In genomic region chr5:52799983-52800393, GRCh38 we compare ENCODE assay signal across 1 cellular context.
TF ChIP-seq lines count a peak whose summit lies in the region.

No MANE protein-coding gene starts in this region.

TF ChIP-seq in K562, 482 proteins besides CTCF, POLR2A, EP300 and RAD21 (continued from another document):
- TF ChIP-seq E2F8 (IDR thresholded peaks at IDR 0.05; ENCODE audit: low read depth, partially characterized antibody) (peak; percentile 64), CCNT2 (IDR thresholded peaks at IDR 0.05; ENCODE audit: borderline replicate concordance, extremely low read depth, insufficient read length, low read depth, low read length) (peak; percentile 56), ZNF436 (CRISPR knock-in tag; IDR thresholded peaks at IDR 0.05) (no peak), HCFC1 (IDR thresholded peaks at IDR 0.05; ENCODE audit: low read depth, low read length) (peak; percentile 21; the same call in 1 of the 2 replicates), NKRF (IDR thresholded peaks at IDR 0.05; ENCODE audit: borderline replicate concordance) (peak; percentile 79; the same call in 1 of the 2 replicates), HEY1 (CRISPR knock-in tag; IDR thresholded peaks at IDR 0.05; ENCODE audit: borderline replicate concordance) (no peak), POLR2G (IDR thresholded peaks at IDR 0.05; ENCODE audit: low read depth, low read length) (peak; percentile 82), CEBPG (CRISPR knock-in tag; IDR thresholded peaks at IDR 0.05) (peak; percentile 86), CEBPG (tag; conservative IDR thresholded peaks at IDR 0.05 in 1 of 2, IDR thresholded peaks at IDR 0.05 in 1 of 2) (peak in 1 of 2 experiments; percentile 53; a peak in 2 of 4 replicates), EP400 (IDR thresholded peaks at IDR 0.05) (peak; percentile 77; the same call in 1 of the 2 replicates), ZC3H11A (IDR thresholded peaks at IDR 0.05; ENCODE audit: low read depth, low read length) (no peak), ATF1 (CRISPR knock-in tag; IDR thresholded peaks at IDR 0.05) (no peak), ATF1 (tag; IDR thresholded peaks at IDR 0.05) (peak; percentile 74)
- TF ChIP-seq, protein P1, sequence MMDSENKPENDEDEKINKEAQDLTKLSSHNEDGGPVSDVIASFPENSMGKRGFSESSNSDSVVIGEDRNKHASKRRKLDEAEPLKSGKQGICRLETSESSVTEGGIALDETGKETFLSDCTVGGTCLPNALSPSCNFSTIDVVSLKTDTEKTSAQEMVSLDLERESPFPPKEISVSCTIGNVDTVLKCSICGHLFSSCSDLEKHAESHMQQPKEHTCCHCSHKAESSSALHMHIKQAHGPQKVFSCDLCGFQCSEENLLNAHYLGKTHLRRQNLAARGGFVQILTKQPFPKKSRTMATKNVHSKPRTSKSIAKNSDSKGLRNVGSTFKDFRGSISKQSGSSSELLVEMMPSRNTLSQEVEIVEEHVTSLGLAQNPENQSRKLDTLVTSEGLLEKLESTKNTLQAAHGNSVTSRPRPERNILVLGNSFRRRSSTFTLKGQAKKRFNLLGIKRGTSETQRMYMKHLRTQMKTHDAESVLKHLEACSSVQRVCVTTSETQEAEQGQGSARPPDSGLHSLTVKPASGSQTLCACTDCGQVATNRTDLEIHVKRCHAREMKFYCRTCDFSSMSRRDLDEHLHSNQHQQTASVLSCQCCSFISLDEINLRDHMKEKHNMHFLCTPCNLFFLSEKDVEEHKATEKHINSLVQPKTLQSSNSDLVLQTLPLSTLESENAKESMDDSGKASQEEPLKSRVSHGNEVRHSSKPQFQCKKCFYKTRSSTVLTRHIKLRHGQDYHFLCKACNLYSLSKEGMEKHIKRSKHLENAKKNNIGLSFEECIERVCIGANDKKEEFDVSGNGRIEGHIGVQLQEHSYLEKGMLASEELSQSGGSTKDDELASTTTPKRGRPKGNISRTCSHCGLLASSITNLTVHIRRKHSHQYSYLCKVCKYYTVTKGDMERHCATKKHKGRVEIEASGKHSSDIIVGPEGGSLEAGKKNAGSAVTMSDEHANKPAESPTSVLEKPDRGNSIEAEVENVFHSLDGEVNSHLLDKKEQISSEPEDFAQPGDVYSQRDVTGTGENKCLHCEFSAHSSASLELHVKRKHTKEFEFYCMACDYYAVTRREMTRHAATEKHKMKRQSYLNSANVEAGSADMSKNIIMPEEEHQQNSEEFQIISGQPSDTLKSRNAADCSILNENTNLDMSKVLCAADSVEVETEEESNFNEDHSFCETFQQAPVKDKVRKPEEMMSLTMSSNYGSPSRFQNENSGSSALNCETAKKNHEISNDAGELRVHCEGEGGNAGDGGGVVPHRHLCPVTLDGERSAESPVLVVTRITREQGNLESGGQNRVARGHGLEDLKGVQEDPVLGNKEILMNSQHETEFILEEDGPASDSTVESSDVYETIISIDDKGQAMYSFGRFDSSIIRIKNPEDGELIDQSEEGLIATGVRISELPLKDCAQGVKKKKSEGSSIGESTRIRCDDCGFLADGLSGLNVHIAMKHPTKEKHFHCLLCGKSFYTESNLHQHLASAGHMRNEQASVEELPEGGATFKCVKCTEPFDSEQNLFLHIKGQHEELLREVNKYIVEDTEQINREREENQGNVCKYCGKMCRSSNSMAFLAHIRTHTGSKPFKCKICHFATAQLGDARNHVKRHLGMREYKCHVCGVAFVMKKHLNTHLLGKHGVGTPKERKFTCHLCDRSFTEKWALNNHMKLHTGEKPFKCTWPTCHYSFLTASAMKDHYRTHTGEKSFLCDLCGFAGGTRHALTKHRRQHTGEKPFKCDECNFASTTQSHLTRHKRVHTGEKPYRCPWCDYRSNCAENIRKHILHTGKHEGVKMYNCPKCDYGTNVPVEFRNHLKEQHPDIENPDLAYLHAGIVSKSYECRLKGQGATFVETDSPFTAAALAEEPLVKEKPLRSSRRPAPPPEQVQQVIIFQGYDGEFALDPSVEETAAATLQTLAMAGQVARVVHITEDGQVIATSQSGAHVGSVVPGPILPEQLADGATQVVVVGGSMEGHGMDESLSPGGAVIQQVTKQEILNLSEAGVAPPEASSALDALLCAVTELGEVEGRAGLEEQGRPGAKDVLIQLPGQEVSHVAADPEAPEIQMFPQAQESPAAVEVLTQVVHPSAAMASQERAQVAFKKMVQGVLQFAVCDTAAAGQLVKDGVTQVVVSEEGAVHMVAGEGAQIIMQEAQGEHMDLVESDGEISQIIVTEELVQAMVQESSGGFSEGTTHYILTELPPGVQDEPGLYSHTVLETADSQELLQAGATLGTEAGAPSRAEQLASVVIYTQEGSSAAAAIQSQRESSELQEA (IDR thresholded peaks at IDR 0.05; ENCODE audit: low read depth) = no peak
- TF ChIP-seq, protein P2, sequence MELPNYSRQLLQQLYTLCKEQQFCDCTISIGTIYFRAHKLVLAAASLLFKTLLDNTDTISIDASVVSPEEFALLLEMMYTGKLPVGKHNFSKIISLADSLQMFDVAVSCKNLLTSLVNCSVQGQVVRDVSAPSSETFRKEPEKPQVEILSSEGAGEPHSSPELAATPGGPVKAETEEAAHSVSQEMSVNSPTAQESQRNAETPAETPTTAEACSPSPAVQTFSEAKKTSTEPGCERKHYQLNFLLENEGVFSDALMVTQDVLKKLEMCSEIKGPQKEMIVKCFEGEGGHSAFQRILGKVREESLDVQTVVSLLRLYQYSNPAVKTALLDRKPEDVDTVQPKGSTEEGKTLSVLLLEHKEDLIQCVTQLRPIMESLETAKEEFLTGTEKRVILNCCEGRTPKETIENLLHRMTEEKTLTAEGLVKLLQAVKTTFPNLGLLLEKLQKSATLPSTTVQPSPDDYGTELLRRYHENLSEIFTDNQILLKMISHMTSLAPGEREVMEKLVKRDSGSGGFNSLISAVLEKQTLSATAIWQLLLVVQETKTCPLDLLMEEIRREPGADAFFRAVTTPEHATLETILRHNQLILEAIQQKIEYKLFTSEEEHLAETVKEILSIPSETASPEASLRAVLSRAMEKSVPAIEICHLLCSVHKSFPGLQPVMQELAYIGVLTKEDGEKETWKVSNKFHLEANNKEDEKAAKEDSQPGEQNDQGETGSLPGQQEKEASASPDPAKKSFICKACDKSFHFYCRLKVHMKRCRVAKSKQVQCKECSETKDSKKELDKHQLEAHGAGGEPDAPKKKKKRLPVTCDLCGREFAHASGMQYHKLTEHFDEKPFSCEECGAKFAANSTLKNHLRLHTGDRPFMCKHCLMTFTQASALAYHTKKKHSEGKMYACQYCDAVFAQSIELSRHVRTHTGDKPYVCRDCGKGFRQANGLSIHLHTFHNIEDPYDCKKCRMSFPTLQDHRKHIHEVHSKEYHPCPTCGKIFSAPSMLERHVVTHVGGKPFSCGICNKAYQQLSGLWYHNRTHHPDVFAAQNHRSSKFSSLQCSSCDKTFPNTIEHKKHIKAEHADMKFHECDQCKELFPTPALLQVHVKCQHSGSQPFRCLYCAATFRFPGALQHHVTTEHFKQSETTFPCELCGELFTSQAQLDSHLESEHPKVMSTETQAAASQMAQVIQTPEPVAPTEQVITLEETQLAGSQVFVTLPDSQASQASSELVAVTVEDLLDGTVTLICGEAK (IDR thresholded peaks at IDR 0.05) = 0 out of 2 replicates have a peak, but pooled peaks have one; percentile 18
- TF ChIP-seq, protein P2 (CRISPR knock-in tag; IDR thresholded peaks at IDR 0.05) = no peak
TF ChIP-seq in K562: peak in this region for 61.
